ENCODE assay signal across 9 cellular contexts in the genomic region with DNA sequence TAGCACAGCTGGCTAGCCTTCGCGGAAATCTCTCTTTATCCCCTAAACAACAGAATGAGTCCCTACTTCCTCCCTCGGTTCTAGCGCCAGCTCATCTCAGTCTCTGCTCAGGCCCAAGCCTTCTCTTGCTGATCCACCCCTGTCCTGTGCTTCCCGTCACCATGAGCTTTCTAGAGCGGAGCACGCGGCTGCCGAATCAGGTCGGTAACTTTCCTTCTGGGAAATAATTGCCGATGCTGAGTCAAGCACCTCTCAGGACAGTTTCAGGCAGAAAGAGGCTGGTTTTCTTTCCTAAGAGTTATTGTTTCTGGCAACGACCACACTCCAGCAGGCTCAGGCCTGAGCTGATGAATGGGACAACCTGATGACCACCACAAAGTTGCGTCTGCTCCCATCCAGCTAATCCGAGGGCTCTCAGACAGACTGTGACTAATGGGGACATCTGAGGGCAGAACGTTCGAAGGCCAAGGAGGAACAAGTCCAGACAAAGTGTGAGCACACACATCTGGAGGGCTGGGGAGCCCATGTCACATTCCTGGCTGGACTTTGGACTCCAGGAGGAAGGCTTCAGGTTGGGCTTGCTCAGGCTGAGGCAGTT. TPM values are rescaled to one million over a fixed set of nuclear protein-coding genes. Genes with fewer than 3 reads are reported as not detected.
DNase-seq lines count a peak whose midpoint lies in the region; ATAC-seq and TF ChIP-seq lines count a peak whose summit lies in the region.
"Had no signal": no experiment of that assay in that cellular context is flagged by ENCODE, and none has a peak within 500 bp of the region (broad histone marks: within the 10 kb centered on the region; RNA-seq: fewer than 3 reads in every experiment).

No MANE protein-coding gene starts in this region.

- H3K27ac ChIP-seq in muscle layer of colon (ENCODE audit: low read depth, low read length): peak overlapping the region; percentile 1

- DNase-seq in AG09309 (ENCODE audit: low read depth): peak; percentile 57
- peak; percentile 41 for DNase-seq in LHCN-M2 (ENCODE audit: low read depth)
- DNase-seq in effector memory CD8-positive, alpha-beta T cell: no peak
- no peak for DNase-seq in NCI-H345 (lab: John Stamatoyannopoulos, UW)
- no peak for DNase-seq in NCI-H2196 (lab: John Stamatoyannopoulos, UW; ENCODE audit: unreplicated experiment)
- DNase-seq in type B pancreatic cell (ENCODE audit: extremely low spot score, unreplicated experiment): no peak

- peaks cover 45 to 46% of the 10 kb centered on the region in 2 donors for H3K4me1 Mint-ChIP-seq in effector memory CD8-positive, alpha-beta T cell (ENCODE audit: low read depth in 2 of 2)
- peaks cover 19% of the 10 kb centered on the region for H3K4me1 Mint-ChIP-seq in type B pancreatic cell (ENCODE audit: unreplicated experiment)

- TF ChIP-seq CTCF in AG09309 (IDR thresholded peaks at IDR 0.05; ENCODE audit: control insufficient read depth, insufficient read depth, low read depth, low read length, missing control alignments) (no peak), type B pancreatic cell (conservative IDR thresholded peaks at IDR 0.05) (no peak)

- H3K4me3 Mint-ChIP-seq in effector memory CD8-positive, alpha-beta T cell: peak overlapping the region; percentile 9 to 18
- H3K4me3 Mint-ChIP-seq in type B pancreatic cell: no peak overlapping the region

- H3K9me3 ChIP-seq in muscle layer of colon (ENCODE audit: low read length): no peaks in the 10 kb centered on the region
- H3K9me3 ChIP-seq: adrenal gland had no signal

- peak overlapping the region; percentile 59 to 91 for H3K27ac Mint-ChIP-seq in effector memory CD8-positive, alpha-beta T cell
- no peak overlapping the region for H3K27ac Mint-ChIP-seq in type B pancreatic cell

- no peaks in the 10 kb centered on the region for H3K27me3 Mint-ChIP-seq in effector memory CD8-positive, alpha-beta T cell
- H3K27me3 Mint-ChIP-seq in type B pancreatic cell: peaks cover 31% of the 10 kb centered on the region

- no peak overlapping the region for H3K9ac ChIP-seq in muscle layer of colon (ENCODE audit: low read length)

- no peak for ATAC-seq in effector memory CD8-positive, alpha-beta T cell (replicated peaks)
- ATAC-seq in GM19328 (IDR thresholded peaks at IDR 0.05; ENCODE audit: unreplicated experiment): no peak

- peaks cover 26% of the 10 kb centered on the region for H3K4me1 ChIP-seq in muscle layer of colon (ENCODE audit: insufficient read depth, low read length)

- H3K36me3 Mint-ChIP-seq in effector memory CD8-positive, alpha-beta T cell (ENCODE audit: insufficient read depth): peaks cover 42% of the 10 kb centered on the region
- no peaks in the 10 kb centered on the region for H3K36me3 Mint-ChIP-seq in type B pancreatic cell

- H3K4me3 ChIP-seq in AG09309 (ENCODE audit: control insufficient read depth, low read depth, low read length): no peak overlapping the region
- H3K4me3 ChIP-seq in muscle layer of colon (ENCODE audit: low read depth in 1 of 2, low read length in 2 of 2): no peak overlapping the region
- H3K4me3 ChIP-seq: adrenal gland had no signal

- no peaks in the 10 kb centered on the region for H3K36me3 ChIP-seq in muscle layer of colon (ENCODE audit: insufficient read depth, low read length)
- H3K36me3 ChIP-seq: adrenal gland had no signal

- no peaks in the 10 kb centered on the region for H3K9me3 Mint-ChIP-seq in effector memory CD8-positive, alpha-beta T cell
- H3K9me3 Mint-ChIP-seq in type B pancreatic cell: no peaks in the 10 kb centered on the region

- no peaks in the 10 kb centered on the region for H3K27me3 ChIP-seq in muscle layer of colon (ENCODE audit: control insufficient read depth in 1 of 2, insufficient read depth in 2 of 2, low read length in 2 of 2)
- H3K27me3 ChIP-seq: adrenal gland had no signal

RNA-seq across cellular contexts. Expression of a gene that starts 13.6 kb away (rescaled TPM):
- total RNA-seq in LHCN-M2 (2014; rRNA removed) (6.5 and 8.6 TPM in 2 replicates), type B pancreatic cell (ENCODE audit: low replicate concordance) (0.33 and 0.58 TPM in 2 replicates)
- 2.4 TPM for polyA plus RNA-seq in LHCN-M2 (2012)

Comparison
In these comparisons a context has a peak if more than half of its experiments do, and no peak if none do; other contexts are left out.
1. DNase-seq: peak in AG09309 (single experiment) and LHCN-M2 (single experiment); none in effector memory CD8-positive, alpha-beta T cell (0 of 3), NCI-H345 (single experiment), NCI-H2196 (single experiment) and type B pancreatic cell (single experiment).